Comparison of ENCODE assay signal across 20 cellular contexts in the genomic region with DNA sequence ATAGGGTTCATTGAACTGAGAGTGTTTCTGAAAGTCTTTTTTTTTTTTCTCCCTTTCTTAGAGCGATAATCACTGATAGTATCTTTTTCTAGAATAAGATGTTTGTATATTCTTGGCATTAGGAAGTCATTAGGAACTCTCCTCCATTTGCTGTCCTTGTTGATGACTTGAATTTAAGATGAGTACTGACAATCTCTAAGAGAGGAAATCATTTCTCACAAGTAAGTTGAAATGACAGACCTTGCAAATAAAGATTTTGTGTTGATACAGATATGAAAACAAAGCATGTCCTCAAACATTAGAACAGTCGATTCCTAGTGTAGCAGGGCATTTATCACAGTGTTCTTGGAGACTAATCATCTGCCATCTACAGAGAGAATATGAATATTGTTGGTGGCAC.
"Had no signal": no experiment of that assay in that cellular context is flagged by ENCODE, and none has a peak within 500 bp of the region (broad histone marks: within the 10 kb centered on the region; RNA-seq: fewer than 3 reads in every experiment).

No MANE protein-coding gene starts in this region.

- H3K36me3 Mint-ChIP-seq: activated CD8-positive, alpha-beta memory T cell treated with anti-CD3 and anti-CD28 coated beads, Interleukin-2, amount 10 ng/mL, durations not matched to agents 7 days and 5 days; activated naive CD8-positive, alpha-beta T cell had no signal

- H3K9me3 ChIP-seq: breast epithelium, esophagus squamous epithelium, heart right ventricle, testis, upper lobe of right lung had no signal

- H3K9ac ChIP-seq: parathyroid adenoma had no signal

- H3K4me3 Mint-ChIP-seq: activated CD8-positive, alpha-beta memory T cell treated with anti-CD3 and anti-CD28 coated beads, Interleukin-2, amount 10 ng/mL, durations not matched to agents 7 days and 5 days; activated naive CD8-positive, alpha-beta T cell; activated T-cell treated with anti-CD3 and anti-CD28 coated beads, Interleukin-2, amount 50 U/mL, for 4 hours; neural crest cell; stimulated activated naive CD8-positive, alpha-beta T cell treated with anti-CD3 and anti-CD28 coated beads, Interleukin-15, Interleukin-2, amounts not matched to agents 100 ng/mL and 50 ng/mL, for 24 hours; T-helper 17 cell had no signal

- FAIRE-seq: kidney had no signal

- H3K4me1 Mint-ChIP-seq: activated CD8-positive, alpha-beta memory T cell treated with anti-CD3 and anti-CD28 coated beads, Interleukin-2, amount 10 ng/mL, durations not matched to agents 7 days and 5 days; neural crest cell; T-helper 17 cell had no signal

- H3K4me3 ChIP-seq: breast epithelium, esophagus squamous epithelium, heart right ventricle, testis, upper lobe of right lung had no signal

- H3K27me3 ChIP-seq: breast epithelium, dorsolateral prefrontal cortex, esophagus squamous epithelium, heart right ventricle, testis, upper lobe of right lung had no signal

- H3K27ac Mint-ChIP-seq: activated CD8-positive, alpha-beta memory T cell treated with anti-CD3 and anti-CD28 coated beads, Interleukin-2, amount 10 ng/mL, durations not matched to agents 7 days and 5 days; activated naive CD8-positive, alpha-beta T cell; stimulated activated naive CD8-positive, alpha-beta T cell treated with anti-CD3 and anti-CD28 coated beads, Interleukin-15, Interleukin-2, amounts not matched to agents 100 ng/mL and 50 ng/mL, for 24 hours; T-helper 17 cell had no signal

- ATAC-seq: activated CD8-positive, alpha-beta memory T cell treated with anti-CD3 and anti-CD28 coated beads, Interleukin-2, amount 10 ng/mL, durations not matched to agents 7 days and 5 days; activated T-cell treated with anti-CD3 and anti-CD28 coated beads, Interleukin-2, amount 50 U/mL, for 4 hours; heart right ventricle; T-helper 17 cell; upper lobe of right lung had no signal

- H3K36me3 ChIP-seq: breast epithelium, esophagus squamous epithelium, heart right ventricle, upper lobe of right lung had no signal

- H3K27me3 Mint-ChIP-seq: activated CD8-positive, alpha-beta memory T cell treated with anti-CD3 and anti-CD28 coated beads, Interleukin-2, amount 10 ng/mL, durations not matched to agents 7 days and 5 days; activated naive CD8-positive, alpha-beta T cell; stimulated activated naive CD8-positive, alpha-beta T cell treated with anti-CD3 and anti-CD28 coated beads, Interleukin-15, Interleukin-2, amounts not matched to agents 100 ng/mL and 50 ng/mL, for 24 hours; T-helper 17 cell had no signal

- H3K9me3 Mint-ChIP-seq: neural crest cell; stimulated activated naive CD8-positive, alpha-beta T cell treated with anti-CD3 and anti-CD28 coated beads, Interleukin-15, Interleukin-2, amounts not matched to agents 100 ng/mL and 50 ng/mL, for 24 hours had no signal

- H3K79me2 ChIP-seq: parathyroid adenoma had no signal

- H2AFZ ChIP-seq: parathyroid adenoma had no signal

- DNase-seq: activated CD4-positive, alpha-beta T cell treated with anti-CD3 and anti-CD28 coated beads, Interleukin-2, amount 50 U/mL, for 1 hour; activated CD4-positive, CD25-positive, alpha-beta regulatory T cell; activated CD8-positive, alpha-beta memory T cell treated with anti-CD3 and anti-CD28 coated beads, Interleukin-2, amount 10 ng/mL, durations not matched to agents 7 days and 5 days; activated effector memory CD4-positive, alpha-beta T cell treated with anti-CD3 and anti-CD28 coated beads, Interleukin-2, amount 50 U/mL, for 16 hours; activated T-cell treated with anti-CD3 and anti-CD28 coated beads, Interleukin-2, amount 50 U/mL, for 4 hours; dorsolateral prefrontal cortex; esophagus squamous epithelium; foreskin melanocyte; heart right ventricle; kidney; retina; stimulated activated CD4-positive, alpha-beta T cell treated with anti-CD3 and anti-CD28 coated beads, Interleukin-4, amount 100 ng/mL, for 24 hours; T-helper 17 cell; testis; upper lobe of right lung had no signal

- H3K4me1 ChIP-seq: breast epithelium, esophagus squamous epithelium, heart right ventricle, parathyroid adenoma, testis, upper lobe of right lung had no signal

- H3K27ac ChIP-seq: breast epithelium, esophagus squamous epithelium, heart right ventricle, parathyroid adenoma, upper lobe of right lung had no signal
